8 cellular contexts compared by ENCODE assay signal in the genomic region with DNA sequence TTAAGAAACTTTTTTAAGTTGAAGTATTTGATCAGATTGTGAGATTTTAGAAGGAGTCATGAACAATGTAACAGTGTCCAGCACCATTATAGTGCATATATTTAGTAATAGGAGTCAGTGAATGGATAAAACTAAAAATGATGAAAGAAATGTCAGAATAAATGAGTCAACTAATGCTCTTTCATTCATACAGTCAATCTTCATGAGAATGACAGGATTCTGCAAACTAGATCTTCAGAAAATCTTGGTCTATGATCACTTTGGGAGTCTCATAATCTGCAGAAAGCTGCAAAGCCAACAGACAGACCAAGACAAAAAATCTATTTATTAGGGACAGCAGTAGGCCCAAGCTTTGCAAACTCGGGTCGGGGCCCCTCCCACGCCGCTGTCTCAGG. TPM values are rescaled to one million over a fixed set of nuclear protein-coding genes. Genes with fewer than 3 reads are reported as not detected.
A peak's percentile ranks its signal among the peaks of the same experiment; 100 is the strongest.
DNase-seq lines count a peak whose midpoint lies in the region; ATAC-seq, FAIRE-seq and TF ChIP-seq lines count a peak whose summit lies in the region.

No MANE protein-coding gene starts in this region.

- DNase-seq in HFFc6 (no peak), adipocyte (ENCODE audit: low read depth) (no peak), amniotic stem cell (lab: John Stamatoyannopoulos, UW) (no peak), NCI-H2227 treated with DMSO at 0.1 percent for 48 hours (lab: John Stamatoyannopoulos, UW) (no peak)
- DNase-seq in stimulated activated naive B cell treated with anti-CD40 and anti-IgM and Interleukin-4, amounts not matched to agents 10 μg/mL and 1 μg/mL and 100 μg/mL, for 72 hours: no peak

- no peaks in the 10 kb centered on the region for H3K27me3 Mint-ChIP-seq in HFFc6 (ENCODE audit: insufficient read depth)
- H3K27me3 Mint-ChIP-seq in stimulated activated naive B cell treated with anti-CD40 and anti-IgM and Interleukin-4, amounts not matched to agents 10 μg/mL and 1 μg/mL and 100 μg/mL, for 72 hours: no peaks in the 10 kb centered on the region

- no peaks in the 10 kb centered on the region for H3K36me3 ChIP-seq in adipocyte (ENCODE audit: control insufficient read depth, insufficient read depth, low read length, severe bottlenecking)

- FAIRE-seq in islet of Langerhans (lab: Jason Lieb, UNC): peak; percentile 82

- peak overlapping the region; percentile 98 for H3K9ac ChIP-seq in adipocyte (ENCODE audit: low read length)

- peak overlapping the region; percentile 94 for H3K4me3 ChIP-seq in adipocyte (ENCODE audit: low read length)

- no peaks in the 10 kb centered on the region for H3K9me3 ChIP-seq in adipocyte (ENCODE audit: control insufficient read depth, low read length)

- H3K4me1 Mint-ChIP-seq in HFFc6 (ENCODE audit: low read depth): peaks cover 6% of the 10 kb centered on the region; the same call in 1 of the 2 replicates
- H3K4me1 Mint-ChIP-seq in stimulated activated naive B cell treated with anti-CD40 and anti-IgM and Interleukin-4, amounts not matched to agents 10 μg/mL and 1 μg/mL and 100 μg/mL, for 72 hours: peaks cover 6 to 8% of the 10 kb centered on the region in 2 donors

- H3K4me3 Mint-ChIP-seq in HFFc6: peak overlapping the region; percentile 1; the same call in 1 of the 2 replicates
- H3K4me3 Mint-ChIP-seq in stimulated activated naive B cell treated with anti-CD40 and anti-IgM and Interleukin-4, amounts not matched to agents 10 μg/mL and 1 μg/mL and 100 μg/mL, for 72 hours: peak overlapping the region; percentile 90 to 96

- H3K27ac Mint-ChIP-seq in HFFc6: no peak overlapping the region
- H3K27ac Mint-ChIP-seq in stimulated activated naive B cell treated with anti-CD40 and anti-IgM and Interleukin-4, amounts not matched to agents 10 μg/mL and 1 μg/mL and 100 μg/mL, for 72 hours: no peak overlapping the region

- no peak for TF ChIP-seq CTCF in HFFc6 (IDR thresholded peaks at IDR 0.05)

- H3K36me3 Mint-ChIP-seq in HFFc6 (ENCODE audit: low read depth): no peaks in the 10 kb centered on the region
- H3K36me3 Mint-ChIP-seq in stimulated activated naive B cell treated with anti-CD40 and anti-IgM and Interleukin-4, amounts not matched to agents 10 μg/mL and 1 μg/mL and 100 μg/mL, for 72 hours: no peaks in the 10 kb centered on the region

- ATAC-seq in stimulated activated naive B cell treated with anti-CD40 and anti-IgM and Interleukin-4, amounts not matched to agents 10 μg/mL and 1 μg/mL and 100 μg/mL, for 72 hours (replicated peaks): no peak
- ATAC-seq in GM21576 (IDR thresholded peaks at IDR 0.05; ENCODE audit: unreplicated experiment) (no peak), HG03280 (IDR thresholded peaks at IDR 0.05; ENCODE audit: unreplicated experiment) (no peak)

- peaks cover 3% of the 10 kb centered on the region for H3K4me1 ChIP-seq in adipocyte (ENCODE audit: control insufficient read depth, insufficient read depth, low read length)

- H3K9me3 Mint-ChIP-seq in HFFc6: no peaks in the 10 kb centered on the region
- no peaks in the 10 kb centered on the region for H3K9me3 Mint-ChIP-seq in stimulated activated naive B cell treated with anti-CD40 and anti-IgM and Interleukin-4, amounts not matched to agents 10 μg/mL and 1 μg/mL and 100 μg/mL, for 72 hours

- H3K27me3 ChIP-seq in adipocyte (replicated peaks; ENCODE audit: control insufficient read depth, insufficient read depth, low read length): no peaks in the 10 kb centered on the region

RNA-seq across cellular contexts. Expression of gene RNLS, which starts 0.7 kb away (rescaled TPM):
- 1 to 10 TPM; 1.8 to 3.1 (median 2.4) TPM for total RNA-seq in HFFc6 (2021; fragmentation: NEBNext Ultra II Directional; extraction: Animal tissue kit (Norgen Biotek cat#: 25700))

RNA-seq across cellular contexts. Expression of gene LIPJ, which starts 4.2 kb away (rescaled TPM):
- not detected for total RNA-seq in HFFc6 (2021; fragmentation: NEBNext Ultra II Directional; extraction: Animal tissue kit (Norgen Biotek cat#: 25700))
